In genomic region chr1:156337888-156338179, GRCh38 we compare ENCODE assay signal across 8 cellular contexts. TPM values are rescaled to one million over a fixed set of nuclear protein-coding genes. Genes with fewer than 3 reads are reported as not detected.
DNase-seq lines count a peak whose midpoint lies in the region; ATAC-seq and TF ChIP-seq lines count a peak whose summit lies in the region.

No MANE protein-coding gene starts in this region.

- H3K4me3 Mint-ChIP-seq in effector memory CD8-positive, alpha-beta T cell: peak overlapping the region; percentile 93 to 95

- no peaks in the 10 kb centered on the region for H3K9me3 Mint-ChIP-seq in effector memory CD8-positive, alpha-beta T cell

- H3K27ac ChIP-seq in OCI-LY7 (ENCODE audit: low read depth, low read length, poor library complexity, severe bottlenecking) (peak overlapping the region; percentile 83), neural cell (ENCODE audit: low read length) (peak overlapping the region; percentile 75)

- ATAC-seq in GM18870 (IDR thresholded peaks at IDR 0.05; ENCODE audit: unreplicated experiment) (peak; percentile 0), HG02798 (IDR thresholded peaks at IDR 0.05; ENCODE audit: poor library complexity, unreplicated experiment) (no peak), GM18858 (IDR thresholded peaks at IDR 0.05; ENCODE audit: unreplicated experiment) (no peak), GM19351 (IDR thresholded peaks at IDR 0.05; ENCODE audit: unreplicated experiment) (no peak)
- ATAC-seq in effector memory CD8-positive, alpha-beta T cell (replicated peaks): no peak

- no peak for TF ChIP-seq EP300 in neural cell (conservative IDR thresholded peaks at IDR 0.05; ENCODE audit: poor library complexity, severe bottlenecking)

- H4K20me1 ChIP-seq in OCI-LY7 (ENCODE audit: insufficient read depth, low read length) (peaks cover 23% of the 10 kb centered on the region), neural cell (ENCODE audit: insufficient read depth) (no peaks in the 10 kb centered on the region)

- TF ChIP-seq RAD21 in neural cell (conservative IDR thresholded peaks at IDR 0.05): no peak

- H3K36me3 ChIP-seq in OCI-LY7 (ENCODE audit: insufficient read depth, low read length) (peaks cover 50% of the 10 kb centered on the region), neural cell (ENCODE audit: insufficient read depth, low read length) (peaks cover 14% of the 10 kb centered on the region)

- peaks cover 28 to 30% of the 10 kb centered on the region in 2 donors for H3K4me1 Mint-ChIP-seq in effector memory CD8-positive, alpha-beta T cell (ENCODE audit: low read depth in 2 of 2)

- no TSS peak for BruUV-seq in OCI-LY7 (replicated peaks; lab: Mats Ljungman, UMichigan)

- H3F3A ChIP-seq in neural cell (ENCODE audit: insufficient read depth, low read length, poor library complexity, severe bottlenecking): no peaks in the 10 kb centered on the region

- no peak for DNase-seq in OCI-LY7 (ENCODE audit: low spot score)
- DNase-seq in effector memory CD8-positive, alpha-beta T cell: no peak
- no peak for DNase-seq in GM13977 (ENCODE audit: low spot score)

- H3K9me3 ChIP-seq in OCI-LY7 (ENCODE audit: low read length) (no peaks in the 10 kb centered on the region), neural cell (ENCODE audit: low read length) (no peaks in the 10 kb centered on the region)

- H3K9me2 ChIP-seq in OCI-LY7 (ENCODE audit: insufficient read depth, low read length) (no peaks in the 10 kb centered on the region), neural cell (ENCODE audit: insufficient read depth, low read length) (no peaks in the 10 kb centered on the region)

- TF ChIP-seq CTCF in OCI-LY7 (conservative IDR thresholded peaks at IDR 0.05; ENCODE audit: low read length) (no peak), neural cell (IDR thresholded peaks at IDR 0.05; ENCODE audit: poor library complexity, severe bottlenecking) (no peak), GM13977 (IDR thresholded peaks at IDR 0.05; ENCODE audit: extremely low read depth, insufficient read depth, missing control alignments) (no peak)

- H3K9ac ChIP-seq in neural cell (ENCODE audit: low read length): peak overlapping the region; percentile 79

- H3K4me3 ChIP-seq in OCI-LY7 (ENCODE audit: low read depth, low read length, poor library complexity, severe bottlenecking) (peak overlapping the region; percentile 98), neural cell (ENCODE audit: low read length) (peak overlapping the region; percentile 82)

- CTCF ChIA-PET in OCI-LY7 (lab: Charles Lee; ENCODE audit: unreplicated experiment): no interaction called here

- H3K36me3 Mint-ChIP-seq in effector memory CD8-positive, alpha-beta T cell (ENCODE audit: insufficient read depth): peaks cover 34% of the 10 kb centered on the region

- H3K4me1 ChIP-seq in OCI-LY7 (ENCODE audit: insufficient read depth, low read length, poor library complexity, severe bottlenecking): peaks cover 26% of the 10 kb centered on the region

- POLR2A ChIA-PET in OCI-LY7 (lab: Charles Lee): interaction anchor here (0.9 to 1.0 kb wide), 2 partner anchors 187 to 255 kb away, joined by 3 read pairs; no protein-coding TSS in a partner anchor

- peaks cover 51% of the 10 kb centered on the region for H3K79me2 ChIP-seq in OCI-LY7 (ENCODE audit: insufficient read depth, low read depth, low read length)
- H3K79me2 ChIP-seq in neural cell (replicated peaks; ENCODE audit: insufficient read depth, low read length): peaks cover 29% of the 10 kb centered on the region

- H3K4me2 ChIP-seq in OCI-LY7 (ENCODE audit: low read length) (peak overlapping the region; percentile 92), neural cell (ENCODE audit: low read length) (peak overlapping the region; percentile 53)

- H2AFZ ChIP-seq in OCI-LY7 (ENCODE audit: low read length) (peak overlapping the region; percentile 48; the same call in 1 of the 2 replicates), neural cell (ENCODE audit: low read depth, low read length) (peak overlapping the region; percentile 49)

- H3K27me3 Mint-ChIP-seq in effector memory CD8-positive, alpha-beta T cell: no peaks in the 10 kb centered on the region

- in situ Hi-C loops in GM13977 (cut with MboI; ENCODE audit: low pct_unique_long_range_greater_than_20kb, low sequenced_read_pairs, unreplicated experiment): no loop called here

- intact Hi-C loops in OCI-LY7 (cut with micrococcal nuclease; ENCODE audit: unreplicated experiment): loop anchor here (1.0 to 5.0 kb wide), 3 partner anchors 56 to 186 kb away; partner anchors contain the start of genes SEMA4A and SMG5

- no peaks in the 10 kb centered on the region for H3K27me3 ChIP-seq in neural cell (ENCODE audit: insufficient read depth, low read depth, low read length)

- H3K27ac Mint-ChIP-seq in effector memory CD8-positive, alpha-beta T cell: peak overlapping the region; percentile 90 to 93

TF ChIP-seq in neural cell, 6 proteins besides CTCF, POLR2A, EP300 and RAD21:
- no peak for TF ChIP-seq EZH2 (IDR thresholded peaks at IDR 0.05; ENCODE audit: borderline replicate concordance, insufficient read depth, low read length, poor library complexity, severe bottlenecking)
- no peak for TF ChIP-seq REST (IDR thresholded peaks at IDR 0.05; ENCODE audit: borderline replicate concordance)
- TF ChIP-seq POLR2AphosphoS5 (IDR thresholded peaks at IDR 0.05): no peak
- no peak for TF ChIP-seq MXI1 (conservative IDR thresholded peaks at IDR 0.05; ENCODE audit: poor library complexity, severe bottlenecking)
- TF ChIP-seq TAF1 (IDR thresholded peaks at IDR 0.05; ENCODE audit: low read depth): no peak
- TF ChIP-seq SMC3 (conservative IDR thresholded peaks at IDR 0.05; ENCODE audit: poor library complexity): no peak

RNA-seq across cellular contexts. Expression of gene CCT3, which starts 0.3 kb away (rescaled TPM):
- total RNA-seq in OCI-LY7 (2014; rRNA removed; shearing (Covaris generic)): 385 and 407 TPM in 2 replicates
- total RNA-seq in OCI-LY7 (2022): 321 and 387 TPM in 2 replicates
- 288 and 326 TPM in 2 replicates for polyA plus RNA-seq in neural cell
- 286 and 301 TPM in 2 replicates for polyA minus RNA-seq in neural cell

RNA-seq across cellular contexts. Expression of gene TSACC, which starts 0.5 kb away (rescaled TPM):
- 2.3 TPM in 1 of 2 replicates, not detected in the other for total RNA-seq in OCI-LY7 (2014; rRNA removed; shearing (Covaris generic))
- 1.9 and 2.0 TPM in 2 replicates for total RNA-seq in OCI-LY7 (2022)
- polyA plus RNA-seq in neural cell: not detected in 2 replicates
- not detected in 2 replicates for polyA minus RNA-seq in neural cell

RNA-seq across cellular contexts. Expression of gene RHBG, which starts 31.2 kb away (rescaled TPM):
- total RNA-seq in OCI-LY7 (2014; rRNA removed; shearing (Covaris generic)): not detected in 2 replicates
- not detected in 2 replicates for total RNA-seq in OCI-LY7 (2022)
- not detected in 2 replicates for polyA plus RNA-seq in neural cell
- polyA minus RNA-seq in neural cell: not detected in 2 replicates

RNA-seq across cellular contexts. Expression of gene VHLL, which starts 38.7 kb away (rescaled TPM):
- 0.63 and 1.2 TPM in 2 replicates for total RNA-seq in OCI-LY7 (2014; rRNA removed; shearing (Covaris generic))
- total RNA-seq in OCI-LY7 (2022): 0.59 TPM in 1 of 2 replicates, not detected in the other
- 1.4 and 1.8 TPM in 2 replicates for polyA plus RNA-seq in neural cell
- 2.2 and 2.9 TPM in 2 replicates for polyA minus RNA-seq in neural cell

RNA-seq across cellular contexts. Expression of gene GLMP, which starts 42.4 kb away (rescaled TPM):
- 0.60 TPM in 1 of 2 replicates, not detected in the other for total RNA-seq in OCI-LY7 (2014; rRNA removed; shearing (Covaris generic))
- 4.9 and 8.0 TPM in 2 replicates for total RNA-seq in OCI-LY7 (2022)
- polyA plus RNA-seq in neural cell: 3.3 and 4.1 TPM in 2 replicates
- polyA minus RNA-seq in neural cell: 1.9 and 2.0 TPM in 2 replicates
